In genomic region chr11:393219-394033, GRCh38 we compare ENCODE assay signal across 1 cellular context.
A peak's percentile ranks its signal among the peaks of the same experiment; 100 is the strongest.
TF ChIP-seq lines count a peak whose summit lies in the region.

No MANE protein-coding gene starts in this region.

TF ChIP-seq in A549, 52 proteins besides CTCF, POLR2A, EP300 and RAD21 (continued from another document):
- TF ChIP-seq E2F6 (IDR thresholded peaks at IDR 0.05; ENCODE audit: borderline replicate concordance, low read depth): 0 out of 2 replicates have a peak, but pooled peaks have one; percentile 3
- TF ChIP-seq MAX (IDR thresholded peaks at IDR 0.05): peak; percentile 47
- no peak for TF ChIP-seq CHD4 (IDR thresholded peaks at IDR 0.05; ENCODE audit: borderline replicate concordance)
- TF ChIP-seq JUN (IDR thresholded peaks at IDR 0.05): no peak; a peak in 1 of 5 replicates
- 0 out of 2 replicates have a peak, but pooled peaks have one; percentile 35 for TF ChIP-seq GATA3 (IDR thresholded peaks at IDR 0.05; ENCODE audit: borderline replicate concordance)
- TF ChIP-seq PBX3 (IDR thresholded peaks at IDR 0.05): no peak
